15 cellular contexts compared by ENCODE assay signal in genomic region chr5:139760066-139761056, GRCh38. TPM values are rescaled to one million over a fixed set of nuclear protein-coding genes. Genes with fewer than 3 reads are reported as not detected.
DNase-seq lines count a peak whose midpoint lies in the region; ATAC-seq and TF ChIP-seq lines count a peak whose summit lies in the region.
"Had no signal": no experiment of that assay in that cellular context is flagged by ENCODE, and none has a peak within 500 bp of the region (broad histone marks: within the 10 kb centered on the region; RNA-seq: fewer than 3 reads in every experiment).

No MANE protein-coding gene starts in this region.

- peaks cover 0 to 10% of the 10 kb centered on the region in 2 donors for H3K27me3 ChIP-seq in right atrium auricular region
- H3K27me3 ChIP-seq in aorta (ENCODE audit: control insufficient read depth in 1 of 2, insufficient read depth in 2 of 2, low read length in 1 of 2), result no peaks in the 10 kb centered on the region

- H3K4me1 ChIP-seq in right atrium auricular region (peaks cover 0 to 23% of the 10 kb centered on the region in 2 donors), aorta (ENCODE audit: control insufficient read depth in 1 of 2, insufficient read depth in 2 of 2, low read length in 2 of 2) (no peaks in the 10 kb centered on the region)

- ATAC-seq in aorta (ENCODE audit: low FRiP score) (no peak), left colon (no peak), HG03045 (IDR thresholded peaks at IDR 0.05; ENCODE audit: unreplicated experiment) (no peak)

- DNase-seq in AG08395 (ENCODE audit: low spot score) (peak; percentile 71), HPDE6-E6E7 (ENCODE audit: extremely low spot score) (peak; percentile 44), left kidney (ENCODE audit: low read depth, low spot score) (peak; percentile 18), right atrium auricular region (ENCODE audit: low spot score) (no peak), aorta (no peak), left colon (no peak)
- DNase-seq: AML-193, GF-D8, NCI-H2029 treated with DMSO at 0.1 percent for 48 hours, sigmoid colon had no signal

- intact Hi-C loops in aorta (cut with DNase I), result loop anchor here (5.0 kb wide), 2 partner anchors 63 to 68 kb away; no protein-coding TSS in a partner anchor
- intact Hi-C loops in left colon (cut with DNase I, micrococcal nuclease), result no loop called here

- 65 to 69% methylated on average over 6 of the region's 6 CpGs for WGBS in aorta, 2 donors

- no peaks in the 10 kb centered on the region for H3K36me3 ChIP-seq in right atrium auricular region
- H3K36me3 ChIP-seq in aorta (ENCODE audit: control insufficient read depth in 1 of 2, insufficient read depth in 2 of 2, low read length in 1 of 2), result no peaks in the 10 kb centered on the region
- H3K36me3 ChIP-seq: sigmoid colon, tibial nerve had no signal

- H3K27ac ChIP-seq in angular gyrus (ENCODE audit: low read depth, low read length) (peak overlapping the region; percentile 58), right atrium auricular region (no peak overlapping the region), aorta (ENCODE audit: low read depth in 1 of 2, low read length in 2 of 2) (no peak overlapping the region)
- H3K27ac ChIP-seq: epithelial cell of prostate, sigmoid colon, tibial nerve had no signal

- no peak for TF ChIP-seq CTCF in right atrium auricular region (IDR thresholded peaks at IDR 0.05)

- H3K4me3 ChIP-seq in right atrium auricular region (no peak overlapping the region), aorta (ENCODE audit: low read length in 2 of 2) (no peak overlapping the region)
- H3K4me3 ChIP-seq: sigmoid colon, tibial nerve had no signal

- no peaks in the 10 kb centered on the region for H3K9me3 ChIP-seq in right atrium auricular region
- H3K9me3 ChIP-seq in aorta (ENCODE audit: control insufficient read depth, low read length), result no peaks in the 10 kb centered on the region
- H3K9me3 ChIP-seq: sigmoid colon, tibial nerve had no signal

RNA-seq across cellular contexts. Expression of gene PSD2, which starts 35.2 kb away (rescaled TPM):
- under 1 TPM; 0.12 to 0.19 TPM for total RNA-seq in right atrium auricular region
- total RNA-seq in aorta, result under 1 TPM; 0.30 to 0.62 TPM
- under 1 TPM in 1 of 2 donors, not detected in 1; 0.41 TPM for polyA plus RNA-seq in aorta
- under 1 TPM in 1 of 2 donors, not detected in 1; 0.08 TPM for total RNA-seq in left colon
- total RNA-seq: RPMI7951 had no signal

Comparison
In these comparisons a context has a peak if more than half of its experiments do, and no peak if none do; other contexts are left out.
1. DNase-seq: peak in AG08395 (single experiment), HPDE6-E6E7 (single experiment) and left kidney (single experiment); none in right atrium auricular region (single experiment), aorta (0 of 2) and left colon (0 of 2).
2. intact Hi-C loops: an anchor here in aorta (5.0 kb wide); none called in left colon.